21 cellular contexts compared by ENCODE assay signal in the genomic region with DNA sequence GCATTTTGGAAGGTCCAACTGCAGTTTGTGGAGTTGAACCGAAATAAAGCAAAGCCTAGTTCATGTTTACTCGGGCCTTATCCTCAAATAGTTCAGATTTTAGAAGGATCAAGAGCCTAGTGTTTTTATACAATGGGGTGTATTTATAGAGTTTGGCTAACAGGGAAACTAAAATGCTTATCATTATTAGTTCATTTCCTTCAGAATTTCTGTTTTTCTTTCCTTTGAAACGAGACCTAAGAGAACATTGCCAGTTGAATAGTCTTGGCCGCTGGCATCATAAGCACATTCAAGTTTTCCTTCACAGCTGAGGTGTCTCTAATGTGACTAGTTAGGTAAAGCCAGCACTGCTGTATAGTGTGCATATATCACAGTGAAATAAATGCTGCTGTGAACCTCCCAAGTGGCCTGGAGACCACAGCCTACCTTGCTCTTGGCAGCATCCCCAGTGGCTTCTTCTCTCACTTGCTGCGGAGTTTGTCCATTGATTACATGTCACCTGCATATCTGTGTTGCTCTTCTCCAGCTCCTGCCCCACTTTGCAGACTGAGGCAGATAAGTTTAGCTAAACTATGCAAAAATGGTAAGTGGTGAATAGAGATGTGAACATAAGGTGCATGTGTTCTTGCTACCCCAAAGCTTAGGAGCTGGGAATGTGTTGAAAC.
DNase-seq lines count a peak whose midpoint lies in the region; ATAC-seq and TF ChIP-seq lines count a peak whose summit lies in the region.
"Had no signal": no experiment of that assay in that cellular context is flagged by ENCODE, and none has a peak within 500 bp of the region (broad histone marks: within the 10 kb centered on the region; RNA-seq: fewer than 3 reads in every experiment).

No MANE protein-coding gene starts in this region.

- peaks cover 2% of the 10 kb centered on the region for H3K4me1 Mint-ChIP-seq in CD8-positive, alpha-beta T cell (ENCODE audit: low read depth)
- H3K4me1 Mint-ChIP-seq in activated T-helper 17 cell treated with anti-CD3 and anti-CD28 coated beads, Interleukin-2, amount 50 U/mL, for 72 hours: no peaks in the 10 kb centered on the region
- H3K4me1 Mint-ChIP-seq: nephron progenitor cell had no signal

- H3K4me3 Mint-ChIP-seq in CD8-positive, alpha-beta T cell: no peak overlapping the region
- no peak overlapping the region for H3K4me3 Mint-ChIP-seq in activated T-helper 17 cell treated with anti-CD3 and anti-CD28 coated beads, Interleukin-2, amount 50 U/mL, for 72 hours
- H3K4me3 Mint-ChIP-seq: nephron progenitor cell; stimulated activated naive CD8-positive, alpha-beta T cell treated with anti-CD3 and anti-CD28 coated beads, Interleukin-15, Interleukin-2, amounts not matched to agents 100 ng/mL and 50 ng/mL, for 24 hours had no signal

- DNase-seq in Right ventricle myocardium inferior (ENCODE audit: missing footprints) (no peak), cardiac septum (ENCODE audit: low spot score) (no peak), left lobe of liver (ENCODE audit: low spot score) (no peak), gastrocnemius medialis (no peak), LoVo (ENCODE audit: low spot score) (no peak), NCI-H526 (lab: John Stamatoyannopoulos, UW) (no peak)
- no peak for DNase-seq in CD8-positive, alpha-beta T cell
- DNase-seq: 8988T; activated CD4-positive, alpha-beta T cell treated with anti-CD3 and anti-CD28 coated beads, Interleukin-2, amount 50 U/mL, for 48 hours; activated naive CD4-positive, alpha-beta T cell treated with anti-CD3 and anti-CD28 coated beads, Interleukin-2, amount 50 U/mL, for 16 hours; BE2C; cortex of kidney; KG1; NCI-H1048; NCI-H2081; NCI-H510A; nephron progenitor cell; T-helper 1 cell had no signal

- in situ Hi-C loops in gastrocnemius medialis (cut with MboI; ENCODE audit: low sequenced_read_pairs in 4 of 4): no loop called here

- POLR2A ChIA-PET in CD8-positive, alpha-beta T cell (lab: Charles Lee): no interaction called here

- H3K27me3 ChIP-seq in gastrocnemius medialis: no peaks in the 10 kb centered on the region
- no peaks in the 10 kb centered on the region for H3K27me3 ChIP-seq in CD8-positive, alpha-beta T cell (ENCODE audit: insufficient read depth, low read length)
- H3K27me3 ChIP-seq: BE2C had no signal

- H3K27ac ChIP-seq in gastrocnemius medialis: peak overlapping the region; percentile 68 to 93 (median 90)
- no peak overlapping the region for H3K27ac ChIP-seq in CD8-positive, alpha-beta T cell (ENCODE audit: low read depth, low read length)

- intact Hi-C loops in Right ventricle myocardium inferior (cut with DNase I) (no loop called here), cardiac septum (cut with DNase I) (no loop called here), gastrocnemius medialis (cut with DNase I; ENCODE audit: low total_unique reads) (no loop called here)
- intact Hi-C loops in CD8-positive, alpha-beta T cell (cut with DNase I, micrococcal nuclease): no loop called here

- TF ChIP-seq CTCF in gastrocnemius medialis (IDR thresholded peaks at IDR 0.05 in 4 of 5, conservative IDR thresholded peaks at IDR 0.05 in 1 of 5): no peak
- TF ChIP-seq CTCF in CD8-positive, alpha-beta T cell (IDR thresholded peaks at IDR 0.05): no peak

- CTCF ChIA-PET in CD8-positive, alpha-beta T cell (lab: Charles Lee): interaction anchor here (1.3 kb wide), 1 partner anchor 20 kb away, joined by 4 read pairs; no protein-coding TSS in a partner anchor

- TF ChIP-seq POLR2A in gastrocnemius medialis (IDR thresholded peaks at IDR 0.05): no peak

- no peaks in the 10 kb centered on the region for H3K36me3 ChIP-seq in gastrocnemius medialis
- H3K36me3 ChIP-seq in CD8-positive, alpha-beta T cell (ENCODE audit: insufficient read depth, low read length): no peaks in the 10 kb centered on the region

- H3K4me1 ChIP-seq in gastrocnemius medialis: peaks cover 89 to 90% of the 10 kb centered on the region in 2 donors
- no peaks in the 10 kb centered on the region for H3K4me1 ChIP-seq in CD8-positive, alpha-beta T cell (ENCODE audit: insufficient read depth, low read length)

- no peaks in the 10 kb centered on the region for H3K27me3 Mint-ChIP-seq in CD8-positive, alpha-beta T cell (ENCODE audit: low read depth)
- no peaks in the 10 kb centered on the region for H3K27me3 Mint-ChIP-seq in activated T-helper 17 cell treated with anti-CD3 and anti-CD28 coated beads, Interleukin-2, amount 50 U/mL, for 72 hours
- H3K27me3 Mint-ChIP-seq: stimulated activated naive CD8-positive, alpha-beta T cell treated with anti-CD3 and anti-CD28 coated beads, Interleukin-15, Interleukin-2, amounts not matched to agents 100 ng/mL and 50 ng/mL, for 24 hours had no signal

- H3K9me3 ChIP-seq in gastrocnemius medialis: no peaks in the 10 kb centered on the region
- no peaks in the 10 kb centered on the region for H3K9me3 ChIP-seq in CD8-positive, alpha-beta T cell (ENCODE audit: low read length)
- H3K9me3 ChIP-seq: BE2C had no signal

- no peak overlapping the region for H3K27ac Mint-ChIP-seq in CD8-positive, alpha-beta T cell
- H3K27ac Mint-ChIP-seq in activated T-helper 17 cell treated with anti-CD3 and anti-CD28 coated beads, Interleukin-2, amount 50 U/mL, for 72 hours: no peak overlapping the region
- H3K27ac Mint-ChIP-seq: stimulated activated naive CD8-positive, alpha-beta T cell treated with anti-CD3 and anti-CD28 coated beads, Interleukin-15, Interleukin-2, amounts not matched to agents 100 ng/mL and 50 ng/mL, for 24 hours had no signal

- peak; percentile 44 for ATAC-seq in Right ventricle myocardium inferior
- ATAC-seq in left lobe of liver: peak; percentile 63
- ATAC-seq in gastrocnemius medialis: no peak
- ATAC-seq in CD8-positive, alpha-beta T cell: no peak
- ATAC-seq in activated T-helper 17 cell treated with anti-CD3 and anti-CD28 coated beads, Interleukin-2, amount 50 U/mL, for 72 hours (replicated peaks): no peak
- ATAC-seq: GM12878 had no signal

- no peak overlapping the region for H3K4me3 ChIP-seq in gastrocnemius medialis
- no peak overlapping the region for H3K4me3 ChIP-seq in CD8-positive, alpha-beta T cell (ENCODE audit: low read depth, low read length)
- H3K4me3 ChIP-seq: GM12878 had no signal

- peaks cover 21% of the 10 kb centered on the region for H3K36me3 Mint-ChIP-seq in CD8-positive, alpha-beta T cell
- H3K36me3 Mint-ChIP-seq in activated T-helper 17 cell treated with anti-CD3 and anti-CD28 coated beads, Interleukin-2, amount 50 U/mL, for 72 hours (ENCODE audit: low read depth): peaks cover 23% of the 10 kb centered on the region

- no peaks in the 10 kb centered on the region for H3K9me3 Mint-ChIP-seq in CD8-positive, alpha-beta T cell
- H3K9me3 Mint-ChIP-seq in activated T-helper 17 cell treated with anti-CD3 and anti-CD28 coated beads, Interleukin-2, amount 50 U/mL, for 72 hours: no peaks in the 10 kb centered on the region
- H3K9me3 Mint-ChIP-seq: nephron progenitor cell; stimulated activated naive CD8-positive, alpha-beta T cell treated with anti-CD3 and anti-CD28 coated beads, Interleukin-15, Interleukin-2, amounts not matched to agents 100 ng/mL and 50 ng/mL, for 24 hours had no signal

Comparison
In these comparisons a context has a peak if more than half of its experiments do, and no peak if none do; other contexts are left out.
1. ATAC-seq: peak in Right ventricle myocardium inferior (single experiment) and left lobe of liver (single experiment); none in gastrocnemius medialis (0 of 2), CD8-positive, alpha-beta T cell (single experiment) and activated T-helper 17 cell treated with anti-CD3 and anti-CD28 coated beads, Interleukin-2, amount 50 U/mL, for 72 hours (single experiment).